Comparison of ENCODE assay signal across 24 cellular contexts in the genomic region with DNA sequence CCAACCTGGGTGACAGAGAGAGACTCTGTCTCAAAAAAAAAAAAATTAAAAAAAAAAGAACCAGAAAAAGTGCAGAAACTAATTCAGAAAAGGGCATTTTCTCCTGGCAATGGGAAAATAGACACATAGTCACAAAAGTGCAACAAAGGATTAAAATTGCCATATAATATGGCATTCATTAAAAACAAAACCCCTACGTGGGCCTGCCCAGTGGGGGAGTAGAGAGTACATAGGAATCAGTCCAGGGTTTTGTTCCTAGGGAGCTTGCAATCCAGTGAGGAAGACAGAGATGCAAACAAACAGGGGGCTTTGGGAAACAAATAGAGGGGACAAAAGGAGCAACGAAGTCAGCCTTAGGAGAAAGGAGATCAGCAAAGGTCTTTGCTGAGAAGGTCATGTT. TPM values are rescaled to one million over a fixed set of nuclear protein-coding genes. Genes with fewer than 3 reads are reported as not detected.
DNase-seq lines count a peak whose midpoint lies in the region; TF ChIP-seq lines count a peak whose summit lies in the region.
"Had no signal": no experiment of that assay in that cellular context is flagged by ENCODE, and none has a peak within 500 bp of the region (broad histone marks: within the 10 kb centered on the region; RNA-seq: fewer than 3 reads in every experiment).

No MANE protein-coding gene starts in this region.

- H3K9me3 ChIP-seq in endodermal cell (ENCODE audit: control insufficient read depth, low read length), result no peaks in the 10 kb centered on the region
- no peaks in the 10 kb centered on the region for H3K9me3 ChIP-seq in osteoblast (ENCODE audit: low read depth, low read length)
- no peaks in the 10 kb centered on the region for H3K9me3 ChIP-seq in trophoblast cell (ENCODE audit: insufficient read depth, low read depth, low read length)
- H3K9me3 ChIP-seq: A549; BE2C; BLaER1 treated with 17β-estradiol and CSF1 and Interleukin-3, amounts not matched to agents 10 nM and 100 nM had no signal

- peaks cover 24% of the 10 kb centered on the region for H3K27me3 Mint-ChIP-seq in endodermal cell (ENCODE audit: insufficient read depth)
- peaks cover 31% of the 10 kb centered on the region for H3K27me3 Mint-ChIP-seq in activated naive CD4-positive, alpha-beta T cell treated with anti-CD3 and anti-CD28 coated beads, Interleukin-2, amount 10 ng/mL, durations not matched to agents 7 days and 5 days

- H3K4ac ChIP-seq in trophoblast cell (ENCODE audit: low read depth, low read length), result no peak overlapping the region

- no peak overlapping the region for H2AK5ac ChIP-seq in trophoblast cell (ENCODE audit: low read length)

- H3K18ac ChIP-seq in trophoblast cell (ENCODE audit: low read length), result no peak overlapping the region

- H3K14ac ChIP-seq in trophoblast cell (ENCODE audit: low read length), result no peak overlapping the region

- H3K27ac ChIP-seq in endodermal cell (ENCODE audit: low read depth, low read length) (no peak overlapping the region), osteoblast (ENCODE audit: low read depth, low read length) (no peak overlapping the region), trophoblast cell (ENCODE audit: low read depth, low read length) (no peak overlapping the region)
- H3K27ac ChIP-seq: A549; BLaER1 treated with 17β-estradiol and CSF1 and Interleukin-3, amounts not matched to agents 10 nM and 100 nM had no signal

- no peaks in the 10 kb centered on the region for H4K20me1 ChIP-seq in osteoblast (ENCODE audit: insufficient read depth, low read length)

- H2BK12ac ChIP-seq in trophoblast cell (ENCODE audit: low read length), result no peak overlapping the region

- H3K27me3 ChIP-seq in endodermal cell (ENCODE audit: control insufficient read depth, insufficient read depth, low read length, poor library complexity, severe bottlenecking) (no peaks in the 10 kb centered on the region), osteoblast (ENCODE audit: insufficient read depth, low read length) (peaks cover 22% of the 10 kb centered on the region), trophoblast cell (ENCODE audit: insufficient read depth, low read length) (peaks cover 7% of the 10 kb centered on the region)

- H2AFZ ChIP-seq in osteoblast (ENCODE audit: low read length) (no peak overlapping the region), trophoblast cell (ENCODE audit: insufficient read depth, low read length, poor library complexity) (no peak overlapping the region)

- peak; percentile 12 for DNase-seq in NCI-H69 (lab: John Stamatoyannopoulos, UW)
- peak; percentile 20 for DNase-seq in endodermal cell
- peak; percentile 73 for DNase-seq in osteoblast (ENCODE audit: insufficient read length, low spot score, missing footprints)
- DNase-seq in DMS53 treated with DMSO at 0.1 percent for 48 hours (lab: John Stamatoyannopoulos, UW; ENCODE audit: unreplicated experiment), result no peak
- no peak for DNase-seq in trophoblast cell
- DNase-seq in hepatic stellate cell (ENCODE audit: low spot score), result no peak
- no peak for DNase-seq in activated naive CD4-positive, alpha-beta T cell treated with anti-CD3 and anti-CD28 coated beads, Interleukin-2, amount 10 ng/mL, durations not matched to agents 7 days and 5 days
- DNase-seq: 8988T; ACHN; AML-193; BE2C; Calu3; CD4-positive, alpha-beta T cell; COR-L47; DMS53; EL; GDM1; GOT3; H7; HCEC 1CT had no signal

- 33 to 51% methylated on average over 1 to 2 of the region's 2 CpGs for WGBS in endodermal cell (ENCODE audit: insufficient coverage in 1 of 2, insufficient read length in 1 of 2), 2 experiments
- no CpG with 5 or more reads among the region's 2 CpGs for WGBS in trophoblast cell (ENCODE audit: extremely low coverage, insufficient coverage, insufficient read length)

- H3K4me2 ChIP-seq in osteoblast (ENCODE audit: insufficient read depth, low read length), result no peak overlapping the region
- H3K4me2 ChIP-seq in trophoblast cell (ENCODE audit: low read length), result no peak overlapping the region
- H3K4me2 ChIP-seq: A549; BLaER1 treated with 17β-estradiol and CSF1 and Interleukin-3, amounts not matched to agents 10 nM and 100 nM had no signal

- H4K8ac ChIP-seq in trophoblast cell (ENCODE audit: low read depth, low read length), result no peak overlapping the region

- H3K23ac ChIP-seq in trophoblast cell (ENCODE audit: low read length), result no peak overlapping the region

- H3K36me3 ChIP-seq in endodermal cell (ENCODE audit: control insufficient read depth, insufficient read depth, low read length), result no peaks in the 10 kb centered on the region
- H3K36me3 ChIP-seq in osteoblast (ENCODE audit: insufficient read depth, low read length), result no peaks in the 10 kb centered on the region
- no peaks in the 10 kb centered on the region for H3K36me3 ChIP-seq in trophoblast cell (ENCODE audit: control insufficient read depth in 1 of 2, insufficient read depth in 2 of 2, low read length in 2 of 2)
- H3K36me3 ChIP-seq: BE2C; BLaER1 treated with 17β-estradiol and CSF1 and Interleukin-3, amounts not matched to agents 10 nM and 100 nM had no signal

- H3K79me2 ChIP-seq in osteoblast (ENCODE audit: insufficient read depth, low read length) (no peaks in the 10 kb centered on the region), trophoblast cell (ENCODE audit: control insufficient read depth, insufficient read depth, low read length, poor library complexity) (no peaks in the 10 kb centered on the region)

- H3K4me3 ChIP-seq in endodermal cell (ENCODE audit: low read length) (no peak overlapping the region), osteoblast (ENCODE audit: insufficient read depth, low read length) (no peak overlapping the region), trophoblast cell (ENCODE audit: low read depth, low read length) (no peak overlapping the region)
- H3K4me3 ChIP-seq: A549; BLaER1 treated with 17β-estradiol and CSF1 and Interleukin-3, amounts not matched to agents 10 nM and 100 nM; GM12878 had no signal

- H2BK5ac ChIP-seq in trophoblast cell (ENCODE audit: low read depth, low read length, poor library complexity), result no peak overlapping the region

- TF ChIP-seq CTCF in endodermal cell (conservative IDR thresholded peaks at IDR 0.05) (no peak), osteoblast (IDR thresholded peaks at IDR 0.05; ENCODE audit: extremely low read depth, low read depth, low read length) (no peak)

- H2BK120ac ChIP-seq in trophoblast cell (ENCODE audit: insufficient read depth, low read length, poor library complexity), result no peak overlapping the region

- H3K27ac Mint-ChIP-seq in endodermal cell, result no peak overlapping the region
- H3K27ac Mint-ChIP-seq in activated naive CD4-positive, alpha-beta T cell treated with anti-CD3 and anti-CD28 coated beads, Interleukin-2, amount 10 ng/mL, durations not matched to agents 7 days and 5 days, result no peak overlapping the region
- H3K27ac Mint-ChIP-seq: CD14-positive monocyte; CD4-positive, alpha-beta T cell had no signal

- no peak overlapping the region for H4K91ac ChIP-seq in trophoblast cell (ENCODE audit: low read depth, low read length)

- H3K36me3 Mint-ChIP-seq in endodermal cell (ENCODE audit: low read depth), result no peaks in the 10 kb centered on the region
- no peaks in the 10 kb centered on the region for H3K36me3 Mint-ChIP-seq in activated naive CD4-positive, alpha-beta T cell treated with anti-CD3 and anti-CD28 coated beads, Interleukin-2, amount 10 ng/mL, durations not matched to agents 7 days and 5 days
- H3K36me3 Mint-ChIP-seq: CD14-positive monocyte had no signal

- H3K4me1 ChIP-seq in endodermal cell (ENCODE audit: control insufficient read depth, insufficient read depth, low read length) (peaks cover 16% of the 10 kb centered on the region), osteoblast (ENCODE audit: insufficient read depth, low read length) (no peaks in the 10 kb centered on the region), trophoblast cell (ENCODE audit: control insufficient read depth in 1 of 2, insufficient read depth in 2 of 2, low read length in 2 of 2) (peaks cover 0 to 4% of the 10 kb centered on the region in 2 experiments)
- H3K4me1 ChIP-seq: BE2C had no signal

- H3K79me1 ChIP-seq in trophoblast cell (ENCODE audit: low read length), result no peaks in the 10 kb centered on the region

- H3K9me3 Mint-ChIP-seq in endodermal cell, result no peaks in the 10 kb centered on the region
- H3K9me3 Mint-ChIP-seq in activated naive CD4-positive, alpha-beta T cell treated with anti-CD3 and anti-CD28 coated beads, Interleukin-2, amount 10 ng/mL, durations not matched to agents 7 days and 5 days, result no peaks in the 10 kb centered on the region
- H3K9me3 Mint-ChIP-seq: CD14-positive monocyte; CD4-positive, alpha-beta T cell had no signal

- CTCF ChIA-PET in activated naive CD4-positive, alpha-beta T cell treated with anti-CD3 and anti-CD28 coated beads, Interleukin-2, amount 10 ng/mL, durations not matched to agents 7 days and 5 days (lab: Charles Lee), result interaction anchor here (0.5 kb wide), 1 partner anchor 814 kb away, joined by 3 read pairs; no protein-coding TSS in a partner anchor

- H3K4me1 Mint-ChIP-seq in endodermal cell, result peaks cover 36% of the 10 kb centered on the region
- no peaks in the 10 kb centered on the region for H3K4me1 Mint-ChIP-seq in activated naive CD4-positive, alpha-beta T cell treated with anti-CD3 and anti-CD28 coated beads, Interleukin-2, amount 10 ng/mL, durations not matched to agents 7 days and 5 days

- no peak overlapping the region for H4K12ac ChIP-seq in trophoblast cell (ENCODE audit: low read depth, low read length)

- no peak overlapping the region for H3K4me3 Mint-ChIP-seq in endodermal cell
- H3K4me3 Mint-ChIP-seq in activated naive CD4-positive, alpha-beta T cell treated with anti-CD3 and anti-CD28 coated beads, Interleukin-2, amount 10 ng/mL, durations not matched to agents 7 days and 5 days, result no peak overlapping the region
- H3K4me3 Mint-ChIP-seq: CD14-positive monocyte; CD4-positive, alpha-beta T cell had no signal

- H3K9ac ChIP-seq in endodermal cell (ENCODE audit: extremely low read depth, low read length, poor library complexity, severe bottlenecking), result no peak overlapping the region
- no peak overlapping the region for H3K9ac ChIP-seq in trophoblast cell (ENCODE audit: low read length)
- H3K9ac ChIP-seq: BLaER1 treated with 17β-estradiol and CSF1 and Interleukin-3, amounts not matched to agents 10 nM and 100 nM had no signal

RNA-seq across cellular contexts. Expression of gene TRABD2B, which starts 4.5 kb away (rescaled TPM):
- 10 to 100 TPM; 24.4 to 28.0 TPM for total RNA-seq in endodermal cell
- 6.2 TPM for polyA plus RNA-seq in endodermal cell (2013, experiment 1 of 2)
- polyA plus RNA-seq in endodermal cell (2013, experiment 2 of 2), result 6.0 TPM
- under 0.01 TPM in 2 replicates for total RNA-seq in osteoblast
- polyA plus RNA-seq in trophoblast cell (2013), result 0.03 and 0.11 TPM in 2 replicates
- total RNA-seq: CD4-positive, alpha-beta T cell; GM12878 had no signal
- polyA plus RNA-seq: CD14-positive monocyte, GM12878 had no signal

Comparison
In these comparisons a context has a peak if more than half of its experiments do, and no peak if none do; other contexts are left out.
1. DNase-seq: peak in NCI-H69 (single experiment), endodermal cell (single experiment) and osteoblast (single experiment); none in DMS53 treated with DMSO at 0.1 percent for 48 hours (single experiment), trophoblast cell (0 of 2), hepatic stellate cell (single experiment) and activated naive CD4-positive, alpha-beta T cell treated with anti-CD3 and anti-CD28 coated beads, Interleukin-2, amount 10 ng/mL, durations not matched to agents 7 days and 5 days (single experiment).
2. RNA of gene TRABD2B, which starts 4.5 kb away (total RNA-seq): 24.4 to 28.0 TPM in endodermal cell; under 0.01 TPM in osteoblast; every median in the first group is over 10 times any median in the second.